ENCODE assay signal across 17 cellular contexts in genomic region chr21:43320526-43320925, GRCh38.
"Had no signal": no experiment of that assay in that cellular context is flagged by ENCODE, and none has a peak within 500 bp of the region (broad histone marks: within the 10 kb centered on the region; RNA-seq: fewer than 3 reads in every experiment).

No MANE protein-coding gene starts in this region.

- H3K36me3 Mint-ChIP-seq: activated naive CD4-positive, alpha-beta T cell treated with anti-CD3 and anti-CD28 coated beads, Interleukin-2, amount 50 U/mL, for 24 hours; stimulated activated effector memory CD8-positive, alpha-beta T cell treated with anti-CD3 and anti-CD28 coated beads, Interleukin-12 subunit alpha, Interleukin-12 subunit beta, amount 100 ng/mL, for 72 hours; T-cell; type B pancreatic cell had no signal

- H3K27me3 Mint-ChIP-seq: activated CD4-positive, alpha-beta T cell treated with anti-CD3 and anti-CD28 coated beads, Interleukin-2, amount 10 ng/mL, durations not matched to agents 24 days and 14 days; activated naive CD4-positive, alpha-beta T cell treated with anti-CD3 and anti-CD28 coated beads, Interleukin-2, amount 50 U/mL, for 24 hours; type B pancreatic cell had no signal

- H3K27ac Mint-ChIP-seq: activated CD4-positive, alpha-beta T cell treated with anti-CD3 and anti-CD28 coated beads, Interleukin-2, amount 10 ng/mL, durations not matched to agents 24 days and 14 days; activated naive CD4-positive, alpha-beta T cell treated with anti-CD3 and anti-CD28 coated beads, Interleukin-2, amount 50 U/mL, for 24 hours; stimulated activated effector memory CD8-positive, alpha-beta T cell treated with anti-CD3 and anti-CD28 coated beads, Interleukin-12 subunit alpha, Interleukin-12 subunit beta, amount 100 ng/mL, for 72 hours; T-cell; type B pancreatic cell had no signal

- H3K27ac ChIP-seq: ascending aorta, breast epithelium, ovary, psoas muscle, right lobe of liver, testis had no signal

- H3K36me3 ChIP-seq: ascending aorta, breast epithelium, left ventricle myocardium inferior, ovary, right lobe of liver had no signal

- H3K9me3 Mint-ChIP-seq: activated CD4-positive, alpha-beta T cell treated with anti-CD3 and anti-CD28 coated beads, Interleukin-2, amount 10 ng/mL, durations not matched to agents 24 days and 14 days; activated naive CD4-positive, alpha-beta T cell treated with anti-CD3 and anti-CD28 coated beads, Interleukin-2, amount 50 U/mL, for 24 hours; stimulated activated effector memory CD8-positive, alpha-beta T cell treated with anti-CD3 and anti-CD28 coated beads, Interleukin-12 subunit alpha, Interleukin-12 subunit beta, amount 100 ng/mL, for 72 hours; type B pancreatic cell had no signal

- ATAC-seq: psoas muscle; stimulated activated effector memory CD8-positive, alpha-beta T cell treated with anti-CD3 and anti-CD28 coated beads, Interleukin-12 subunit alpha, Interleukin-12 subunit beta, amount 100 ng/mL, for 72 hours; T-cell had no signal

- H3K4me1 Mint-ChIP-seq: activated naive CD4-positive, alpha-beta T cell treated with anti-CD3 and anti-CD28 coated beads, Interleukin-2, amount 50 U/mL, for 24 hours had no signal

- H3K27me3 ChIP-seq: ascending aorta, breast epithelium, ovary, right lobe of liver, testis had no signal

- H3K9me3 ChIP-seq: ascending aorta, ovary, psoas muscle, right lobe of liver, testis had no signal

- H3K4me3 Mint-ChIP-seq: activated CD4-positive, alpha-beta T cell treated with anti-CD3 and anti-CD28 coated beads, Interleukin-2, amount 10 ng/mL, durations not matched to agents 24 days and 14 days; activated naive CD4-positive, alpha-beta T cell treated with anti-CD3 and anti-CD28 coated beads, Interleukin-2, amount 50 U/mL, for 24 hours; stimulated activated effector memory CD8-positive, alpha-beta T cell treated with anti-CD3 and anti-CD28 coated beads, Interleukin-12 subunit alpha, Interleukin-12 subunit beta, amount 100 ng/mL, for 72 hours; T-cell; type B pancreatic cell had no signal

- DNase-seq: activated CD4-positive, alpha-beta T cell treated with anti-CD3 and anti-CD28 coated beads, Interleukin-2, amount 10 ng/mL, durations not matched to agents 24 days and 14 days; activated gamma-delta T cell; effector memory CD4-positive, alpha-beta T cell; left ventricle myocardium inferior; stimulated activated CD4-positive, alpha-beta T cell treated with anti-CD3 and anti-CD28 coated beads, Interleukin-4, amount 100 ng/mL, for 24 hours; T-cell; T-helper 9 cell; testis had no signal

- H3K4me3 ChIP-seq: ascending aorta, breast epithelium, left ventricle myocardium inferior, ovary, psoas muscle, right lobe of liver, testis had no signal

- H3K4me1 ChIP-seq: ascending aorta had no signal

- FAIRE-seq: small intestine had no signal
